9 cellular contexts compared by ENCODE assay signal in genomic region chr3:58434511-58434910, GRCh38. TPM values are rescaled to one million over a fixed set of nuclear protein-coding genes. Genes with fewer than 3 reads are reported as not detected.
DNase-seq lines count a peak whose midpoint lies in the region; ATAC-seq, FAIRE-seq and TF ChIP-seq lines count a peak whose summit lies in the region.
"Had no signal": no experiment of that assay in that cellular context is flagged by ENCODE, and none has a peak within 500 bp of the region (broad histone marks: within the 10 kb centered on the region; RNA-seq: fewer than 3 reads in every experiment).

No MANE protein-coding gene starts in this region.

- no peak for FAIRE-seq in D721Med (lab: Jason Lieb, UNC)

- in situ Hi-C loops in brain microvascular endothelial cell (cut with HindIII; ENCODE audit: low pct_ligation_motif_present, low sequenced_read_pairs): no loop called here

- no peaks in the 10 kb centered on the region for H3K27me3 ChIP-seq in lower lobe of right lung (ENCODE audit: low read depth)
- no peaks in the 10 kb centered on the region for H3K27me3 ChIP-seq in thoracic aorta (replicated peaks; ENCODE audit: insufficient read depth)
- no peaks in the 10 kb centered on the region for H3K27me3 ChIP-seq in brain microvascular endothelial cell (replicated peaks)
- H3K27me3 ChIP-seq: heart right ventricle had no signal

- no peak overlapping the region for H3K27ac Mint-ChIP-seq in activated T-cell treated with anti-CD3 and anti-CD28 coated beads, Interleukin-2, amount 50 U/mL, for 72 hours

- no peak for DNase-seq in activated T-cell treated with anti-CD3 and anti-CD28 coated beads, Interleukin-2, amount 50 U/mL, for 72 hours
- DNase-seq in activated T-cell treated with anti-CD3 and anti-CD28 coated beads, Interleukin-2, amount 50 U/mL, for 48 hours: no peak
- DNase-seq in lower lobe of right lung (no peak), thoracic aorta (ENCODE audit: low spot score) (no peak), GDM1 (lab: John Stamatoyannopoulos, UW) (no peak), D721Med (ENCODE audit: insufficient read length, low spot score) (no peak), brain microvascular endothelial cell (no peak)
- DNase-seq: heart right ventricle had no signal

- intact Hi-C loops in lower lobe of right lung (cut with DNase I): no loop called here

- H3K9me3 Mint-ChIP-seq in activated T-cell treated with anti-CD3 and anti-CD28 coated beads, Interleukin-2, amount 50 U/mL, for 72 hours: no peaks in the 10 kb centered on the region

- H3K4me1 ChIP-seq in lower lobe of right lung (peaks cover 40% of the 10 kb centered on the region), thoracic aorta (ENCODE audit: control insufficient read depth in 1 of 2, low read depth in 2 of 2) (peaks cover 8 to 33% of the 10 kb centered on the region in 2 donors)

- no peak overlapping the region for H3K4me3 ChIP-seq in lower lobe of right lung
- H3K4me3 ChIP-seq in thoracic aorta: no peak overlapping the region
- no peak overlapping the region for H3K4me3 ChIP-seq in brain microvascular endothelial cell (ENCODE audit: low read depth, low read length)

- H3K27ac ChIP-seq in angular gyrus (ENCODE audit: low read depth, low read length): peak overlapping the region; percentile 78
- H3K27ac ChIP-seq in lower lobe of right lung: peak overlapping the region; percentile 94
- H3K27ac ChIP-seq in thoracic aorta: peak overlapping the region; percentile 70 to 82
- no peak overlapping the region for H3K27ac ChIP-seq in brain microvascular endothelial cell

- H3K36me3 ChIP-seq in lower lobe of right lung: peaks cover 27% of the 10 kb centered on the region
- H3K36me3 ChIP-seq in thoracic aorta: peaks cover 10% of the 10 kb centered on the region
- H3K36me3 ChIP-seq in brain microvascular endothelial cell (replicated peaks): peaks cover 19% of the 10 kb centered on the region

- TF ChIP-seq CTCF in lower lobe of right lung (IDR thresholded peaks at IDR 0.05) (no peak), thoracic aorta (IDR thresholded peaks at IDR 0.05) (no peak), D721Med (IDR thresholded peaks at IDR 0.05; ENCODE audit: insufficient read depth, missing control alignments) (no peak), brain microvascular endothelial cell (IDR thresholded peaks at IDR 0.05; ENCODE audit: low read depth, low read length, missing control alignments) (no peak)

- no peaks in the 10 kb centered on the region for H3K27me3 Mint-ChIP-seq in activated T-cell treated with anti-CD3 and anti-CD28 coated beads, Interleukin-2, amount 50 U/mL, for 72 hours (ENCODE audit: low read depth)

- ATAC-seq in activated T-cell treated with anti-CD3 and anti-CD28 coated beads, Interleukin-2, amount 50 U/mL, for 72 hours (replicated peaks in 1 of 2): no peak
- ATAC-seq in lower lobe of right lung (no peak), thoracic aorta (ENCODE audit: insufficient number of reproducible peaks, low FRiP score, low read depth) (no peak)

- H3K4me1 Mint-ChIP-seq in activated T-cell treated with anti-CD3 and anti-CD28 coated beads, Interleukin-2, amount 50 U/mL, for 72 hours (ENCODE audit: low read depth): peaks cover 40% of the 10 kb centered on the region

- peaks cover 0 to 8% of the 10 kb centered on the region in 2 donors for H3K36me3 Mint-ChIP-seq in activated T-cell treated with anti-CD3 and anti-CD28 coated beads, Interleukin-2, amount 50 U/mL, for 72 hours (ENCODE audit: insufficient read depth in 2 of 2)

- H3K4me3 Mint-ChIP-seq in activated T-cell treated with anti-CD3 and anti-CD28 coated beads, Interleukin-2, amount 50 U/mL, for 72 hours: peak overlapping the region; percentile 93 to 97

- H3K9me3 ChIP-seq in lower lobe of right lung: no peaks in the 10 kb centered on the region
- H3K9me3 ChIP-seq in thoracic aorta: no peaks in the 10 kb centered on the region
- H3K9me3 ChIP-seq: heart right ventricle had no signal

RNA-seq across cellular contexts. Expression of gene PDHB, which starts 0.9 kb away (rescaled TPM):
- total RNA-seq in activated T-cell treated with anti-CD3 and anti-CD28 coated beads, Interleukin-2, amount 50 U/mL, for 72 hours: 10 to 100 TPM; 36.9 to 40.5 TPM
- total RNA-seq in lower lobe of right lung (47.7 TPM), thoracic aorta (10 to 100 TPM; 59.3 to 83.5 TPM)

RNA-seq across cellular contexts. Expression of gene KCTD6, which starts 57.4 kb away (rescaled TPM):
- total RNA-seq in activated T-cell treated with anti-CD3 and anti-CD28 coated beads, Interleukin-2, amount 50 U/mL, for 72 hours: 1 to 10 TPM; 7.3 to 8.2 TPM
- total RNA-seq in lower lobe of right lung: 8.2 TPM
- total RNA-seq in thoracic aorta: 10 to 100 TPM; 14.5 to 28.6 TPM
